In the genomic region with DNA sequence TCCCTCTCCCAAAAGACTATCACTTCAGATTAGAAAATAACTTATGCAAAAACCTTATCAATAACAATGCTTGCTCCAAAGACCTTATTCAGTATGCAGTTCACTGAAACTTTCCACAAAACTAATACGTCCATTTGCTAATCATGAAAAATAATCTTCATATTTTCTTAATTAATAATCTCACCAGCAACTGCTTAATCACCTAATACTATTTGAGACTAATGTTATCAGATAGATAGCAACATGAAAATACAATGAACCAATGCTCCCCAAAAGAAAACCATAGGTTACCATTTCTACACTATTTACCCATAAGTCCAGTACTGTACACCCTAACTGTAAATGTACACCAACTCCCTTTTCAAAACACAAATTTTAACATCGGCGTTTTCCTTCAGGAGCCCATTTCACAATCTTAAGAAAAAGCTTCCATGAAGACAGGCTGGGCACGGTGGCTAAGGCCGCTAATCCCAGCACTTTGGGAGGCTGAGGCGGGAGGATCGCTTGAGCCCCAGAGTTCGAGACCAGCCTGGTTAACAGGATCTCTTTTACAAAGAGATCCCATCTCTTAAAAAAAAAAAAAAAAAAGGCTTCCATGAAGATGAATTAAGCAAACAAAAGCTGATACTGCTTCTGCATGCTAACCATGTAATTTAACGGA, we compare ENCODE assay signal across 9 cellular contexts. TPM values are rescaled to one million over a fixed set of nuclear protein-coding genes. Genes with fewer than 3 reads are reported as not detected.
A peak's percentile ranks its signal among the peaks of the same experiment; 100 is the strongest.
DNase-seq lines count a peak whose midpoint lies in the region; ATAC-seq and TF ChIP-seq lines count a peak whose summit lies in the region.
"Had no signal": no experiment of that assay in that cellular context is flagged by ENCODE, and none has a peak within 500 bp of the region (broad histone marks: within the 10 kb centered on the region; RNA-seq: fewer than 3 reads in every experiment).

No MANE protein-coding gene starts in this region.

- intact Hi-C loops in Panc1 (cut with micrococcal nuclease; ENCODE audit: unreplicated experiment) (no loop called here), esophagus muscularis mucosa (cut with DNase I) (loop anchor here (5.0 kb wide), 1 partner anchor 37 kb away; no protein-coding TSS in a partner anchor), psoas muscle (cut with DNase I) (no loop called here), sciatic nerve (cut with DNase I) (loop anchor here (10.0 kb wide), 1 partner anchor 104 kb away; no protein-coding TSS in a partner anchor)

- 8% methylated on average over 9 of the region's 9 CpGs for WGBS in esophagus muscularis mucosa
- 18 to 27% (median 24%) methylated on average over 9 of the region's 9 CpGs for WGBS in psoas muscle, 3 donors

- in situ Hi-C loops in Panc1 (cut with HindIII; ENCODE audit: low pct_unique_long_range_greater_than_20kb, low sequenced_read_pairs) = loop anchor here (5.0 kb wide), 1 partner anchor 67 kb away; no protein-coding TSS in a partner anchor

- POLR2A ChIA-PET in Panc1 (lab: Charles Lee) = no interaction called here

- TF ChIP-seq CTCF in GM12875 (IDR thresholded peaks at IDR 0.05; ENCODE audit: borderline replicate concordance, insufficient read depth, low read depth, low read length) (no peak), Panc1 (IDR thresholded peaks at IDR 0.05) (no peak), esophagus muscularis mucosa (IDR thresholded peaks at IDR 0.05) (no peak), psoas muscle (IDR thresholded peaks at IDR 0.05) (no peak)

- TSS peak; percentile 77 for BruUV-seq in Panc1 (replicated peaks; lab: Mats Ljungman, UMichigan)

- H3K36me3 ChIP-seq in Panc1 (ENCODE audit: control insufficient read depth, insufficient read depth, low read length) (peaks cover 4% of the 10 kb centered on the region; the same call in 1 of the 2 replicates), esophagus muscularis mucosa (peaks cover 0 to 7% (median 0%) of the 10 kb centered on the region in 4 donors), psoas muscle (ENCODE audit: insufficient read depth in 1 of 2, low read depth in 1 of 2) (no peaks in the 10 kb centered on the region)

- peak overlapping the region; percentile 100 for H3K4me3 ChIP-seq in GM12875 (ENCODE audit: low read depth, low read length)
- H3K4me3 ChIP-seq in Panc1 (ENCODE audit: low read depth in 2 of 2, low read length in 2 of 2) = peak overlapping the region; percentile 62 to 80
- peak overlapping the region; percentile 79 to 99 (median 92) for H3K4me3 ChIP-seq in esophagus muscularis mucosa
- H3K4me3 ChIP-seq in psoas muscle = peak overlapping the region; percentile 97

- no peak for TF ChIP-seq EP300 in esophagus muscularis mucosa (IDR thresholded peaks at IDR 0.05)

- no peak for ATAC-seq in Panc1
- no peak for ATAC-seq in psoas muscle
- no peak for ATAC-seq in sciatic nerve
- ATAC-seq in HG03139 (IDR thresholded peaks at IDR 0.05; ENCODE audit: unreplicated experiment) = no peak
- no peak for ATAC-seq in GM21717 (IDR thresholded peaks at IDR 0.05; ENCODE audit: unreplicated experiment)

- H3K4me1 ChIP-seq in Panc1 (ENCODE audit: control insufficient read depth, insufficient read depth, low read length) = peaks cover 43% of the 10 kb centered on the region
- H3K4me1 ChIP-seq in esophagus muscularis mucosa = peaks cover 46 to 76% (median 71%) of the 10 kb centered on the region in 4 donors
- peaks cover 47% of the 10 kb centered on the region for H3K4me1 ChIP-seq in psoas muscle

- H3K27me3 ChIP-seq in Panc1 (ENCODE audit: control insufficient read depth, insufficient read depth, low read length) (no peaks in the 10 kb centered on the region), esophagus muscularis mucosa (no peaks in the 10 kb centered on the region), psoas muscle (ENCODE audit: insufficient read depth in 3 of 3, low read length in 2 of 3) (no peaks in the 10 kb centered on the region)

- no peaks in the 10 kb centered on the region for H3K9me3 ChIP-seq in Panc1 (ENCODE audit: control insufficient read depth, insufficient read depth, low read depth, low read length)
- no peaks in the 10 kb centered on the region for H3K9me3 ChIP-seq in esophagus muscularis mucosa
- H3K9me3 ChIP-seq in psoas muscle = no peaks in the 10 kb centered on the region

- H3K27ac ChIP-seq in Panc1 (ENCODE audit: low read length) = peak overlapping the region; percentile 91
- peak overlapping the region; percentile 92 to 99 (median 97) for H3K27ac ChIP-seq in esophagus muscularis mucosa (replicated peaks in 1 of 4)
- peak overlapping the region; percentile 88 for H3K27ac ChIP-seq in psoas muscle

- TF ChIP-seq POLR2A in esophagus muscularis mucosa (IDR thresholded peaks at IDR 0.05; ENCODE audit: low read depth) = no peak

- DNase-seq in Panc1 (ENCODE audit: low read depth, low spot score) (no peak), esophagus muscularis mucosa (ENCODE audit: extremely low spot score) (no peak), psoas muscle (peak in 1 of 2 donors; percentile 39), sciatic nerve (ENCODE audit: low spot score) (no peak), NCI-H1417 treated with DMSO at 0.1 percent for 48 hours (lab: John Stamatoyannopoulos, UW) (no peak)

- CTCF ChIA-PET in Panc1 (lab: Charles Lee) = no interaction called here

RNA-seq across cellular contexts. Expression of a gene that starts 1.7 kb away (rescaled TPM):
- total RNA-seq in Panc1 (2021; ENCODE audit: unreplicated experiment) (499 TPM), esophagus muscularis mucosa (100 to 1,000 TPM; 124 to 166 (median 161) TPM), psoas muscle (10 to 100 TPM; 68.0 to 90.3 (median 75.9) TPM), sciatic nerve (280 TPM)
- polyA plus RNA-seq in Panc1 (2012; ENCODE audit: insufficient read length) = 736 TPM
- polyA plus RNA-seq in psoas muscle = 100 to 1,000 TPM in 1 of 3 donors, 10 to 100 TPM in 2; 32.3 to 100 (median 58.4) TPM

RNA-seq across cellular contexts. Expression of a gene that starts 25.8 kb away (rescaled TPM):
- 1.5 TPM for total RNA-seq in Panc1 (2021; ENCODE audit: unreplicated experiment)
- polyA plus RNA-seq in Panc1 (2012; ENCODE audit: insufficient read length) = 1.8 TPM
- total RNA-seq in esophagus muscularis mucosa = not detected
- total RNA-seq in psoas muscle = 10 to 100 TPM in 2 of 4 donors, 1 to 10 TPM in 2; 4.2 to 54.5 (median 16.0) TPM
- 10 to 100 TPM in 2 of 3 donors, 1 to 10 TPM in 1; 9.7 to 75.4 (median 49.8) TPM for polyA plus RNA-seq in psoas muscle
- total RNA-seq in sciatic nerve = 0.49 TPM
- total RNA-seq: M059J had no signal

RNA-seq across cellular contexts. Expression of a gene that starts 29.9 kb away (rescaled TPM):
- total RNA-seq in Panc1 (2021; ENCODE audit: unreplicated experiment) (2.5 TPM), esophagus muscularis mucosa (1 to 10 TPM in 3 of 4 donors, not detected in 1; 1.4 to 6.3 (median 4.2) TPM), psoas muscle (100 to 1,000 TPM in 1 of 4 donors, 10 to 100 TPM in 3; 37.2 to 107 (median 53.4) TPM), sciatic nerve (0.80 TPM)
- polyA plus RNA-seq in Panc1 (2012; ENCODE audit: insufficient read length) = 4.1 TPM
- 100 to 1,000 TPM in 2 of 3 donors, 10 to 100 TPM in 1; 42.0 to 137 (median 114) TPM for polyA plus RNA-seq in psoas muscle
- total RNA-seq: M059J had no signal

Comparison
In these comparisons a context has a peak if more than half of its experiments do, and no peak if none do; other contexts are left out.
1. RNA of a gene that starts 29.9 kb away (total RNA-seq): 37.2 to 107 TPM in psoas muscle; 1.4 to 6.3 TPM in esophagus muscularis mucosa, 2.5 TPM in Panc1 (single experiment) and 0.80 TPM in sciatic nerve (single experiment); every median in the first group is over 4 times any median in the second.
2. intact Hi-C loops: an anchor here in esophagus muscularis mucosa (5.0 kb wide) and sciatic nerve (10.0 kb wide); none called in Panc1 and psoas muscle.
3. Peak in every context shown above with its lines, with median percentiles within 50 percentile points of each other: H3K4me3 ChIP-seq and H3K27ac ChIP-seq.